ENCODE assay signal across 1 cellular context in genomic region chr2:70938580-70938938, GRCh38.
TF ChIP-seq lines count a peak whose summit lies in the region.

No MANE protein-coding gene starts in this region.

TF ChIP-seq in GM23338, 12 proteins besides CTCF, POLR2A, EP300 and RAD21:
- no peak for TF ChIP-seq REST (IDR thresholded peaks at IDR 0.05; ENCODE audit: unreplicated experiment)
- no peak for TF ChIP-seq EZH2phosphoT487 (IDR thresholded peaks at IDR 0.05; ENCODE audit: unreplicated experiment)
- TF ChIP-seq ZNF114 (CRISPR knock-in tag; IDR thresholded peaks at IDR 0.05) = no peak
- no peak for TF ChIP-seq ZNF462 (CRISPR knock-in tag; IDR thresholded peaks at IDR 0.05)
- TF ChIP-seq STAT1 (IDR thresholded peaks at IDR 0.05; ENCODE audit: unreplicated experiment) = no peak
- no peak for TF ChIP-seq ETS1 (IDR thresholded peaks at IDR 0.05)
- no peak for TF ChIP-seq CREB1 (CRISPR knock-in tag; IDR thresholded peaks at IDR 0.05; ENCODE audit: low read depth)
- no peak for TF ChIP-seq POLR2AphosphoS5 (IDR thresholded peaks at IDR 0.05; ENCODE audit: low read depth)
- no peak for TF ChIP-seq JUNB (IDR thresholded peaks at IDR 0.05; ENCODE audit: unreplicated experiment)
- no peak for TF ChIP-seq NANOG (IDR thresholded peaks at IDR 0.05; ENCODE audit: borderline replicate concordance)
- no peak for TF ChIP-seq ZNF331 (CRISPR knock-in tag; IDR thresholded peaks at IDR 0.05; ENCODE audit: low read depth)
- no peak for TF ChIP-seq EZH2 (IDR thresholded peaks at IDR 0.05; ENCODE audit: low read depth, unreplicated experiment)
